2 cellular contexts compared by ENCODE assay signal in genomic region chr20:63288581-63289251, GRCh38.
A peak's percentile ranks its signal among the peaks of the same experiment; 100 is the strongest.
TF ChIP-seq lines count a peak whose summit lies in the region.

No MANE protein-coding gene starts in this region.

TF ChIP-seq in K562, 482 proteins besides CTCF, POLR2A, EP300 and RAD21:
- TF ChIP-seq ZBTB17 (CRISPR knock-in tag; IDR thresholded peaks at IDR 0.05) (no peak), POLR2AphosphoS2 (IDR thresholded peaks at IDR 0.05; ENCODE audit: low read length) (no peak), ADNP (tag; IDR thresholded peaks at IDR 0.05) (no peak), RBM22 (IDR thresholded peaks at IDR 0.05; ENCODE audit: low read depth, low read length, poor library complexity, severe bottlenecking) (peak; percentile 70), ZNF830 (CRISPR knock-in tag; IDR thresholded peaks at IDR 0.05) (no peak), HLTF (IDR thresholded peaks at IDR 0.05) (no peak), POLR2G (IDR thresholded peaks at IDR 0.05; ENCODE audit: low read depth, low read length) (peak; percentile 60)

TF ChIP-seq in GM23338, 12 proteins besides CTCF, POLR2A, EP300 and RAD21:
- no peak for TF ChIP-seq STAT1 (IDR thresholded peaks at IDR 0.05; ENCODE audit: unreplicated experiment)
- TF ChIP-seq CREB1 (CRISPR knock-in tag; IDR thresholded peaks at IDR 0.05; ENCODE audit: low read depth): no peak
- TF ChIP-seq EZH2 (IDR thresholded peaks at IDR 0.05; ENCODE audit: low read depth, unreplicated experiment): no peak
- TF ChIP-seq ZNF331 (CRISPR knock-in tag; IDR thresholded peaks at IDR 0.05; ENCODE audit: low read depth): no peak
- TF ChIP-seq ETS1 (IDR thresholded peaks at IDR 0.05): no peak
- no peak for TF ChIP-seq REST (IDR thresholded peaks at IDR 0.05; ENCODE audit: unreplicated experiment)
- no peak for TF ChIP-seq EZH2phosphoT487 (IDR thresholded peaks at IDR 0.05; ENCODE audit: unreplicated experiment)
- no peak for TF ChIP-seq POLR2AphosphoS5 (IDR thresholded peaks at IDR 0.05; ENCODE audit: low read depth)
- TF ChIP-seq JUNB (IDR thresholded peaks at IDR 0.05; ENCODE audit: unreplicated experiment): no peak
- TF ChIP-seq NANOG (IDR thresholded peaks at IDR 0.05; ENCODE audit: borderline replicate concordance): no peak
- TF ChIP-seq ZNF462 (CRISPR knock-in tag; IDR thresholded peaks at IDR 0.05): no peak
- TF ChIP-seq ZNF114 (CRISPR knock-in tag; IDR thresholded peaks at IDR 0.05): no peak
